ENCODE assay signal across 15 cellular contexts in genomic region chr14:74962493-74962892, GRCh38. TPM values are rescaled to one million over a fixed set of nuclear protein-coding genes. Genes with fewer than 3 reads are reported as not detected.
DNase-seq lines count a peak whose midpoint lies in the region; FAIRE-seq and TF ChIP-seq lines count a peak whose summit lies in the region.
"Had no signal": no experiment of that assay in that cellular context is flagged by ENCODE, and none has a peak within 500 bp of the region (broad histone marks: within the 10 kb centered on the region; RNA-seq: fewer than 3 reads in every experiment).

No MANE protein-coding gene starts in this region.

- H2BK12ac ChIP-seq in neuronal stem cell (ENCODE audit: low read length) = no peak overlapping the region

- H3K36me3 ChIP-seq in WERI-Rb-1 = no peaks in the 10 kb centered on the region
- no peaks in the 10 kb centered on the region for H3K36me3 ChIP-seq in neuronal stem cell (replicated peaks in 1 of 2; ENCODE audit: control insufficient read depth in 2 of 2, insufficient read depth in 2 of 2, low read length in 2 of 2)
- H3K36me3 ChIP-seq: BE2C, tibial artery had no signal

- WGBS in neuronal stem cell (ENCODE audit: extremely low coverage in 2 of 2, insufficient read length in 2 of 2, insufficient replicate concordance in 1 of 2), 2 donors = no CpG with 5 or more reads among the region's 8 CpGs

- H3K4me3 ChIP-seq in WERI-Rb-1 (ENCODE audit: low read depth, low read length) (no peak overlapping the region), neuronal stem cell (ENCODE audit: low read length in 2 of 2) (no peak overlapping the region)
- H3K4me3 ChIP-seq: lung, tibial artery had no signal

- no peak overlapping the region for H2AFZ ChIP-seq in neuronal stem cell (ENCODE audit: low read length)

- no peak overlapping the region for H3K4me2 ChIP-seq in neuronal stem cell (ENCODE audit: insufficient read depth, low read length, poor library complexity, severe bottlenecking)

- H3K9ac ChIP-seq in neuronal stem cell (ENCODE audit: low read depth, low read length, poor library complexity) = no peak overlapping the region

- H3K4ac ChIP-seq in neuronal stem cell (ENCODE audit: low read length) = no peak overlapping the region

- DNase-seq in GM18507 (ENCODE audit: extremely low spot score, insufficient read length, low read depth) = peak; percentile 49
- DNase-seq in MV-4-11 (lab: John Stamatoyannopoulos, UW) = peak; percentile 84
- DNase-seq in WERI-Rb-1 = peak; percentile 65
- no peak for DNase-seq in neuronal stem cell (ENCODE audit: low spot score)
- no peak for DNase-seq in GM13977 (ENCODE audit: low spot score)
- DNase-seq in GF-D8 (lab: John Stamatoyannopoulos, UW) = no peak
- no peak for DNase-seq in NCI-H2081 (lab: John Stamatoyannopoulos, UW)
- no peak for DNase-seq in DMS53 treated with DMSO at 0.1 percent for 48 hours (lab: John Stamatoyannopoulos, UW; ENCODE audit: unreplicated experiment)
- DNase-seq: BE2C, natural killer cell, NCI-H1092 treated with DMSO at 0.1 percent for 48 hours, NCI-H2107, NCI-H524 treated with DMSO at 0.1 percent for 48 hours, tibial artery had no signal

- H3K23ac ChIP-seq in neuronal stem cell (ENCODE audit: low read depth, low read length, poor library complexity) = peak overlapping the region; percentile 9

- peak; percentile 83 for FAIRE-seq in GM18507 (lab: Jason Lieb, UNC)

- no peak overlapping the region for H2BK120ac ChIP-seq in neuronal stem cell (ENCODE audit: low read depth, low read length)

- peak overlapping the region; percentile 60 for H2AK5ac ChIP-seq in neuronal stem cell (ENCODE audit: low read depth, low read length)

- H3K18ac ChIP-seq in neuronal stem cell (ENCODE audit: low read length) = no peak overlapping the region

- H3K9me3 ChIP-seq in WERI-Rb-1 (ENCODE audit: severe bottlenecking) (no peaks in the 10 kb centered on the region), neuronal stem cell (replicated peaks in 1 of 2; ENCODE audit: control insufficient read depth in 2 of 2, insufficient read depth in 1 of 2, low read depth in 1 of 2, low read length in 2 of 2) (no peaks in the 10 kb centered on the region)
- H3K9me3 ChIP-seq: BE2C, tibial artery had no signal

- H3K27me3 ChIP-seq in WERI-Rb-1 (ENCODE audit: insufficient read depth, low read depth, severe bottlenecking) (no peaks in the 10 kb centered on the region), neuronal stem cell (ENCODE audit: control insufficient read depth in 3 of 3, insufficient read depth in 3 of 3, low read depth in 1 of 3, low read length in 3 of 3) (no peaks in the 10 kb centered on the region)
- H3K27me3 ChIP-seq: BE2C, tibial artery had no signal

- H2BK15ac ChIP-seq in neuronal stem cell (ENCODE audit: low read length) = no peak overlapping the region

- H4K8ac ChIP-seq in neuronal stem cell (ENCODE audit: low read depth, low read length) = no peak overlapping the region

- H3K14ac ChIP-seq in neuronal stem cell (ENCODE audit: low read length) = no peak overlapping the region

- H3K79me1 ChIP-seq in neuronal stem cell (ENCODE audit: low read depth, low read length) = no peaks in the 10 kb centered on the region

- H3K27ac ChIP-seq in WERI-Rb-1 (peak overlapping the region; percentile 23; the same call in 1 of the 2 replicates), neuronal stem cell (replicated peaks; ENCODE audit: low read length) (no peak overlapping the region)
- H3K27ac ChIP-seq: tibial artery had no signal

- H3K4me1 ChIP-seq in neuronal stem cell (ENCODE audit: control insufficient read depth in 2 of 2, insufficient read depth in 1 of 2, low read depth in 1 of 2, low read length in 2 of 2) = peaks cover 14 to 19% of the 10 kb centered on the region in 2 donors

- no peak overlapping the region for H2BK5ac ChIP-seq in neuronal stem cell (ENCODE audit: low read length)

- H4K91ac ChIP-seq in neuronal stem cell (ENCODE audit: low read depth, low read length, poor library complexity) = no peak overlapping the region

- in situ Hi-C loops in GM13977 (cut with MboI; ENCODE audit: low pct_unique_long_range_greater_than_20kb, low sequenced_read_pairs, unreplicated experiment) = no loop called here

- TF ChIP-seq CTCF in WERI-Rb-1 (IDR thresholded peaks at IDR 0.05; ENCODE audit: low read depth, low read length) (no peak), GM13977 (IDR thresholded peaks at IDR 0.05; ENCODE audit: extremely low read depth, insufficient read depth, missing control alignments) (no peak)

RNA-seq across cellular contexts. Expression of gene PGF, which starts 7.1 kb away (rescaled TPM):
- 0.53 TPM for polyA plus RNA-seq in neuronal stem cell (2013, experiment 1 of 2)
- polyA plus RNA-seq in neuronal stem cell (2013, experiment 2 of 2) = 0.69 TPM

RNA-seq across cellular contexts. Expression of gene RPS6KL1, which starts 39.4 kb away (rescaled TPM):
- 4.4 TPM for polyA plus RNA-seq in neuronal stem cell (2013, experiment 1 of 2)
- polyA plus RNA-seq in neuronal stem cell (2013, experiment 2 of 2) = 4.9 TPM

RNA-seq across cellular contexts. Expression of gene EIF2B2, which starts 40.2 kb away (rescaled TPM):
- 27.5 TPM for polyA plus RNA-seq in neuronal stem cell (2013, experiment 1 of 2)
- polyA plus RNA-seq in neuronal stem cell (2013, experiment 2 of 2) = 27.3 TPM

Comparison
In these comparisons a context has a peak if more than half of its experiments do, and no peak if none do; other contexts are left out.
1. DNase-seq: peak in GM18507 (single experiment), MV-4-11 (single experiment) and WERI-Rb-1 (single experiment); none in neuronal stem cell (single experiment), GM13977 (single experiment), GF-D8 (single experiment), NCI-H2081 (0 of 2) and DMS53 treated with DMSO at 0.1 percent for 48 hours (single experiment).